Comparison of ENCODE assay signal across 1 cellular context in genomic region chr6:36196880-36197548, GRCh38.
A peak's percentile ranks its signal among the peaks of the same experiment; 100 is the strongest.
TF ChIP-seq lines count a peak whose summit lies in the region.

No MANE protein-coding gene starts in this region.

TF ChIP-seq in H1, 55 proteins besides CTCF, POLR2A, EP300 and RAD21 (continued from another document):
- TF ChIP-seq CHD7 (IDR thresholded peaks at IDR 0.05; ENCODE audit: insufficient replicate concordance, low read length), result no peak
- TF ChIP-seq SP1 (IDR thresholded peaks at IDR 0.05; ENCODE audit: low read depth, low read length), result peak; percentile 94
- peak; percentile 74 for TF ChIP-seq SP2 (IDR thresholded peaks at IDR 0.05; ENCODE audit: low read length)
- no peak for TF ChIP-seq BACH1 (IDR thresholded peaks at IDR 0.05; ENCODE audit: low read length)
- peak; percentile 47; the same call in 1 of the 2 replicates for TF ChIP-seq SP4 (IDR thresholded peaks at IDR 0.05; ENCODE audit: low read length)
- no peak for TF ChIP-seq SIRT6 (IDR thresholded peaks at IDR 0.05; ENCODE audit: low read length)
- peak; percentile 81 for TF ChIP-seq CHD2 (IDR thresholded peaks at IDR 0.05; ENCODE audit: low read length)
- no peak for TF ChIP-seq MAFK (IDR thresholded peaks at IDR 0.05; ENCODE audit: low read depth, low read length)
- peak; percentile 86 for TF ChIP-seq POLR2AphosphoS5 (IDR thresholded peaks at IDR 0.05; ENCODE audit: low read depth, low read length)
- peak; percentile 71 for TF ChIP-seq PHF8 (conservative IDR thresholded peaks at IDR 0.05; ENCODE audit: low read depth, low read length)
- TF ChIP-seq CEBPB (IDR thresholded peaks at IDR 0.05; ENCODE audit: low read depth, low read length), result no peak
- peak; percentile 3; the same call in 1 of the 2 replicates for TF ChIP-seq EGR1 (IDR thresholded peaks at IDR 0.05; ENCODE audit: borderline replicate concordance, low read depth, low read length)
- TF ChIP-seq GTF2F1 (IDR thresholded peaks at IDR 0.05; ENCODE audit: borderline replicate concordance, low read depth, low read length), result 0 out of 2 replicates have a peak, but pooled peaks have one; percentile 26
- peak; percentile 25; the same call in 1 of the 2 replicates for TF ChIP-seq TEAD4 (IDR thresholded peaks at IDR 0.05; ENCODE audit: low read depth, low read length)
- TF ChIP-seq YY1 (IDR thresholded peaks at IDR 0.05; ENCODE audit: low read depth, low read length), result peak; percentile 94
- peak; percentile 79 for TF ChIP-seq CREB1 (IDR thresholded peaks at IDR 0.05)
